Comparison of ENCODE assay signal across 20 cellular contexts in genomic region chr2:207621640-207622039, GRCh38.
DNase-seq lines count a peak whose midpoint lies in the region; ATAC-seq and TF ChIP-seq lines count a peak whose summit lies in the region.
"Had no signal": no experiment of that assay in that cellular context is flagged by ENCODE, and none has a peak within 500 bp of the region (broad histone marks: within the 10 kb centered on the region; RNA-seq: fewer than 3 reads in every experiment).

No MANE protein-coding gene starts in this region.

- no peaks in the 10 kb centered on the region for H4K20me1 ChIP-seq in BLaER1 treated with 17β-estradiol and CSF1 and Interleukin-3, amounts not matched to agents 10 nM and 100 nM
- H4K20me1 ChIP-seq in DOHH2 (ENCODE audit: control insufficient read depth, insufficient read depth, low read depth, low read length) = no peaks in the 10 kb centered on the region

- peak overlapping the region in 2 of 10 experiments; percentile 6 to 27; a peak in 1 of 20 replicates for H3K4me3 ChIP-seq in BLaER1 treated with 17β-estradiol and CSF1 and Interleukin-3, amounts not matched to agents 10 nM and 100 nM
- H3K4me3 ChIP-seq in DOHH2 (ENCODE audit: low read length) = peak overlapping the region; percentile 41
- H3K4me3 ChIP-seq: right atrium auricular region had no signal

- DNase-seq in RWPE1 (ENCODE audit: low spot score) = no peak
- DNase-seq in germinal center (ENCODE audit: low spot score) = peak; percentile 5
- DNase-seq in T-helper 1 cell = no peak
- no peak for DNase-seq in NCI-H69 (lab: John Stamatoyannopoulos, UW)
- DNase-seq: activated CD4-positive, alpha-beta T cell treated with anti-CD3 and anti-CD28 coated beads for 4 hours; amniotic stem cell; DMS 273 treated with DMSO at 0.1 percent for 48 hours; effector memory CD4-positive, alpha-beta T cell; HFFc6; hypothalamus; KBM-7; mesendoderm; NCI-H1105; NK-92 treated with Interleukin-12 subunit alpha and Interleukin-12 subunit beta, amount 100 ng/mL, for 24 hours; Right ventricle myocardium superior; substantia nigra had no signal

- peaks cover 64% of the 10 kb centered on the region for H3K79me2 ChIP-seq in DOHH2 (ENCODE audit: control insufficient read depth, low read length)

- ATAC-seq in HG03097 (IDR thresholded peaks at IDR 0.05; ENCODE audit: low FRiP score, unreplicated experiment) = no peak

- peak overlapping the region in 3 of 11 experiments; percentile 20 to 71 (median 41); a peak in 5 of 22 replicates for H3K9ac ChIP-seq in BLaER1 treated with 17β-estradiol and CSF1 and Interleukin-3, amounts not matched to agents 10 nM and 100 nM

- POLR2A ChIA-PET in RWPE1 (lab: Yijun Ruan, JAX; ENCODE audit: low non-redundant PET) = no interaction called here

- no peaks in the 10 kb centered on the region for H3K27me3 ChIP-seq in BLaER1 treated with 17β-estradiol and CSF1 and Interleukin-3, amounts not matched to agents 10 nM and 100 nM
- H3K27me3 ChIP-seq in DOHH2 (ENCODE audit: control insufficient read depth, low read length) = no peaks in the 10 kb centered on the region
- H3K27me3 ChIP-seq: right atrium auricular region had no signal

- no peaks in the 10 kb centered on the region for H3K9me3 ChIP-seq in BLaER1 treated with 17β-estradiol and CSF1 and Interleukin-3, amounts not matched to agents 10 nM and 100 nM (replicated peaks in 1 of 11)
- no peaks in the 10 kb centered on the region for H3K9me3 ChIP-seq in DOHH2 (ENCODE audit: control insufficient read depth, insufficient read depth, low read length)
- H3K9me3 ChIP-seq: right atrium auricular region had no signal

- H3K36me3 ChIP-seq in BLaER1 treated with 17β-estradiol and CSF1 and Interleukin-3, amounts not matched to agents 10 nM and 100 nM = peaks cover 16 to 56% (median 43%) of the 10 kb centered on the region in 11 experiments; a peak in 20 of 22 replicates
- peaks cover 73% of the 10 kb centered on the region for H3K36me3 ChIP-seq in DOHH2 (ENCODE audit: control insufficient read depth, low read length)

- peaks cover 18% of the 10 kb centered on the region for H3F3A ChIP-seq in DOHH2 (ENCODE audit: control insufficient read depth, insufficient read depth)

- peak overlapping the region; percentile 82 to 99 (median 93) for H3K4me2 ChIP-seq in BLaER1 treated with 17β-estradiol and CSF1 and Interleukin-3, amounts not matched to agents 10 nM and 100 nM
- H3K4me2 ChIP-seq in DOHH2 (ENCODE audit: low read length) = peak overlapping the region; percentile 96

- CTCF ChIA-PET in RWPE1 (lab: Yijun Ruan, JAX) = no interaction called here

- TF ChIP-seq CTCF in DOHH2 (IDR thresholded peaks at IDR 0.05; ENCODE audit: low read depth, low read length, poor library complexity, severe bottlenecking) (no peak), RWPE1 (conservative IDR thresholded peaks at IDR 0.05; ENCODE audit: low read depth) (no peak)

- H3K27ac ChIP-seq in BLaER1 treated with 17β-estradiol and CSF1 and Interleukin-3, amounts not matched to agents 10 nM and 100 nM = peak overlapping the region in 8 of 11 experiments; percentile 6 to 76 (median 18); a peak in 8 of 22 replicates
- H3K27ac ChIP-seq in DOHH2 (ENCODE audit: low read depth, low read length) (peak overlapping the region; percentile 18), RWPE1 (peak overlapping the region; percentile 11; the same call in 1 of the 2 replicates)
- H3K27ac ChIP-seq: right atrium auricular region had no signal

- H3K9me2 ChIP-seq in DOHH2 (replicated peaks; ENCODE audit: control insufficient read depth, low read length) = no peaks in the 10 kb centered on the region

- peaks cover 55 to 68% (median 60%) of the 10 kb centered on the region in 10 experiments for H3K4me1 ChIP-seq in BLaER1 treated with 17β-estradiol and CSF1 and Interleukin-3, amounts not matched to agents 10 nM and 100 nM
- peaks cover 54% of the 10 kb centered on the region for H3K4me1 ChIP-seq in DOHH2 (ENCODE audit: control insufficient read depth, low read length)
